ENCODE assay signal across 11 cellular contexts in the genomic region with DNA sequence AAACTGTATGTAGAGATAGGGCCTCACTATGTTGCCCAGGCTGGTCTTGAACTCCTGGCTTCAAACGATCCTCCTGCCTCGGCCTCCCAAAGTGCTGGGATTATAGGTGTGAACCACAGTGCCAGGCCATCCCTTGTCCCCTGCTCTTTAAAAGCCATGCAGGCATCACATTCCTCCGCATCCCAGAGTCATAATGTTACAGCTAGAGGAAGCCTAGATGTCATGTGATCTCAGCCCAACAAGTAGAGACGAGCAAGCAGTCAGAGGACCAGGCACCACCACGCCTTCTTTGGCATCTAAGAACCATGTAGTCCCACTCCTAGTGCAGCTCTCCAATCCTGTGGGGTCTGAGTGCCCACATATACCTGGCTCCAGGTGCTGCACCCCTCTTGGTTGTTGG.
"Had no signal": no experiment of that assay in that cellular context is flagged by ENCODE, and none has a peak within 500 bp of the region (broad histone marks: within the 10 kb centered on the region; RNA-seq: fewer than 3 reads in every experiment).

No MANE protein-coding gene starts in this region.

- H3K27ac ChIP-seq: neural progenitor cell had no signal

- H3K36me3 ChIP-seq: neural progenitor cell, pancreas, tibial nerve had no signal

- H3K9me3 Mint-ChIP-seq: activated CD4-positive, alpha-beta memory T cell treated with anti-CD3 and anti-CD28 coated beads, Interleukin-2, amount 10 ng/mL, durations not matched to agents 7 days and 5 days; activated naive CD8-positive, alpha-beta T cell treated with anti-CD3 and anti-CD28 coated beads for 36 hours; activated T-cell treated with anti-CD3 and anti-CD28 coated beads, Interleukin-2, amount 50 U/mL, for 72 hours; neural progenitor cell had no signal

- H3K27me3 Mint-ChIP-seq: activated CD4-positive, alpha-beta memory T cell treated with anti-CD3 and anti-CD28 coated beads, Interleukin-2, amount 10 ng/mL, durations not matched to agents 7 days and 5 days; activated naive CD8-positive, alpha-beta T cell treated with anti-CD3 and anti-CD28 coated beads for 36 hours had no signal

- H3K4me3 ChIP-seq: neural progenitor cell, pancreas, tibial nerve had no signal

- DNase-seq: activated CD4-positive, alpha-beta memory T cell treated with anti-CD3 and anti-CD28 coated beads, Interleukin-2, amount 10 ng/mL, durations not matched to agents 7 days and 5 days; activated gamma-delta T cell treated with Interleukin-2 at 50 U/mL for 16 hours; activated naive CD8-positive, alpha-beta T cell treated with anti-CD3 and anti-CD28 coated beads for 36 hours; activated T-cell treated with anti-CD3 and anti-CD28 coated beads, Interleukin-2, amount 50 U/mL, for 72 hours; pancreas; retina; small intestine; SW 1271; T-helper 9 cell had no signal

- H3K36me3 Mint-ChIP-seq: activated naive CD8-positive, alpha-beta T cell treated with anti-CD3 and anti-CD28 coated beads for 36 hours had no signal

- H3K27me3 ChIP-seq: neural progenitor cell, pancreas, tibial nerve had no signal

- H3K4me3 Mint-ChIP-seq: activated CD4-positive, alpha-beta memory T cell treated with anti-CD3 and anti-CD28 coated beads, Interleukin-2, amount 10 ng/mL, durations not matched to agents 7 days and 5 days; activated naive CD8-positive, alpha-beta T cell treated with anti-CD3 and anti-CD28 coated beads for 36 hours; activated T-cell treated with anti-CD3 and anti-CD28 coated beads, Interleukin-2, amount 50 U/mL, for 72 hours; neural progenitor cell had no signal

- ATAC-seq: activated T-cell treated with anti-CD3 and anti-CD28 coated beads, Interleukin-2, amount 50 U/mL, for 72 hours; pancreas had no signal

- H3K9me3 ChIP-seq: pancreas, tibial nerve had no signal

- H3K27ac Mint-ChIP-seq: activated CD4-positive, alpha-beta memory T cell treated with anti-CD3 and anti-CD28 coated beads, Interleukin-2, amount 10 ng/mL, durations not matched to agents 7 days and 5 days; activated naive CD8-positive, alpha-beta T cell treated with anti-CD3 and anti-CD28 coated beads for 36 hours; activated T-cell treated with anti-CD3 and anti-CD28 coated beads, Interleukin-2, amount 50 U/mL, for 72 hours had no signal
